In genomic region chr15:21730427-21731405, GRCh38 we compare ENCODE assay signal across 8 cellular contexts.
DNase-seq lines count a peak whose midpoint lies in the region; ATAC-seq and TF ChIP-seq lines count a peak whose summit lies in the region.
"Not testable (repeated sequence)": the region's sequence is repeated elsewhere in the genome, so short reads cannot be mapped to it uniquely, and the experiment has no call there.

No MANE protein-coding gene starts in this region.

- not testable (repeated sequence) for H3K4me1 Mint-ChIP-seq in activated CD8-positive, alpha-beta memory T cell treated with anti-CD3 and anti-CD28 coated beads, Interleukin-2, amount 10 ng/mL, durations not matched to agents 7 days and 5 days; stimulated activated naive CD8-positive, alpha-beta T cell treated with anti-CD3 and anti-CD28 coated beads, Interleukin-15, amount 100 ng/mL, for 72 hours

- not testable (repeated sequence) for H3K4me1 ChIP-seq in HCT116 (ENCODE audit: control insufficient read depth in 1 of 2, insufficient read depth in 2 of 2, low read length in 2 of 2)

- not testable (repeated sequence) for DNase-seq in HCT116 (ENCODE audit: low read depth, low spot score); activated CD8-positive, alpha-beta memory T cell treated with anti-CD3 and anti-CD28 coated beads, Interleukin-2, amount 10 ng/mL, durations not matched to agents 7 days and 5 days; left colon; stimulated activated naive CD8-positive, alpha-beta T cell treated with anti-CD3 and anti-CD28 coated beads, Interleukin-15, amount 100 ng/mL, for 72 hours

- not testable (repeated sequence) for H3K36me3 ChIP-seq in HCT116 (ENCODE audit: control insufficient read depth in 1 of 2, insufficient read depth in 2 of 2, low read length in 2 of 2)

- H3K36me3 Mint-ChIP-seq in activated CD8-positive, alpha-beta memory T cell treated with anti-CD3 and anti-CD28 coated beads, Interleukin-2, amount 10 ng/mL, durations not matched to agents 7 days and 5 days: not testable (repeated sequence)

- ATAC-seq in GM18861 (IDR thresholded peaks at IDR 0.05; ENCODE audit: unreplicated experiment): peak; percentile 50
- ATAC-seq in GM19463 (IDR thresholded peaks at IDR 0.05; ENCODE audit: unreplicated experiment): peak; percentile 72
- peak; percentile 55; the same call in 1 of the 2 replicates for ATAC-seq in HCT116
- ATAC-seq in HG03025 (IDR thresholded peaks at IDR 0.05; ENCODE audit: low FRiP score, unreplicated experiment): peak; percentile 72
- peak; percentile 82 for ATAC-seq in HG03439 (IDR thresholded peaks at IDR 0.05; ENCODE audit: unreplicated experiment)
- ATAC-seq in activated CD8-positive, alpha-beta memory T cell treated with anti-CD3 and anti-CD28 coated beads, Interleukin-2, amount 10 ng/mL, durations not matched to agents 7 days and 5 days: peak; percentile 86
- peak; percentile 48 for ATAC-seq in left colon
- ATAC-seq in stimulated activated naive CD8-positive, alpha-beta T cell treated with anti-CD3 and anti-CD28 coated beads, Interleukin-15, amount 100 ng/mL, for 72 hours: peak; percentile 85

- not testable (repeated sequence) for H3K9ac ChIP-seq in HCT116 (ENCODE audit: low read length)

- RAD21 ChIA-PET in HCT116 (lab: Charles Lee; ENCODE audit: low non-redundant PET in 1 of 2, low total read pairs in 2 of 2, uncharacterized antibody in 2 of 2, unreplicated experiment in 2 of 2): not testable (repeated sequence)

- H3K4me3 ChIP-seq in HCT116 (replicated peaks in 1 of 2; ENCODE audit: low read depth in 1 of 2, low read length in 2 of 2): not testable (repeated sequence)

- TF ChIP-seq RAD21 in HCT116 (IDR thresholded peaks at IDR 0.05; ENCODE audit: low read depth): not testable (repeated sequence)

- not testable (repeated sequence) for H3K27me3 Mint-ChIP-seq in activated CD8-positive, alpha-beta memory T cell treated with anti-CD3 and anti-CD28 coated beads, Interleukin-2, amount 10 ng/mL, durations not matched to agents 7 days and 5 days; stimulated activated naive CD8-positive, alpha-beta T cell treated with anti-CD3 and anti-CD28 coated beads, Interleukin-15, amount 100 ng/mL, for 72 hours

- POLR2A ChIA-PET in HCT116 (lab: Charles Lee): not testable (repeated sequence)

- not testable (repeated sequence) for H3K27ac Mint-ChIP-seq in activated CD8-positive, alpha-beta memory T cell treated with anti-CD3 and anti-CD28 coated beads, Interleukin-2, amount 10 ng/mL, durations not matched to agents 7 days and 5 days; stimulated activated naive CD8-positive, alpha-beta T cell treated with anti-CD3 and anti-CD28 coated beads, Interleukin-15, amount 100 ng/mL, for 72 hours

- not testable (repeated sequence) for TF ChIP-seq POLR2A in HCT116 (IDR thresholded peaks at IDR 0.05; ENCODE audit: borderline replicate concordance, extremely low read depth, insufficient read depth, insufficient read length)

- H3K9me2 ChIP-seq in HCT116 (ENCODE audit: insufficient read depth): not testable (repeated sequence)

- CTCF ChIA-PET in HCT116 (lab: Charles Lee); activated CD8-positive, alpha-beta memory T cell treated with anti-CD3 and anti-CD28 coated beads, Interleukin-2, amount 10 ng/mL, durations not matched to agents 7 days and 5 days (lab: Charles Lee): not testable (repeated sequence)

- not testable (repeated sequence) for H3K27ac ChIP-seq in HCT116 (ENCODE audit: low read depth, low read length)

- H3K9me3 ChIP-seq in HCT116 (ENCODE audit: control insufficient read depth in 1 of 2, insufficient read depth in 1 of 2, low read depth in 1 of 2, low read length in 2 of 2): not testable (repeated sequence)

- H3K4me2 ChIP-seq in HCT116 (ENCODE audit: low read length): not testable (repeated sequence)

- not testable (repeated sequence) for H2AFZ ChIP-seq in HCT116 (ENCODE audit: low read depth, low read length, poor library complexity, severe bottlenecking)

- BruUV-seq in HCT116 (replicated peaks; lab: Mats Ljungman, UMichigan): not testable (repeated sequence)

- not testable (repeated sequence) for H3K79me2 ChIP-seq in HCT116 (ENCODE audit: insufficient read depth, low read length)

- not testable (repeated sequence) for H3K27me3 ChIP-seq in HCT116 (ENCODE audit: insufficient read depth, low read length)

- not testable (repeated sequence) for H3K4me3 Mint-ChIP-seq in activated CD8-positive, alpha-beta memory T cell treated with anti-CD3 and anti-CD28 coated beads, Interleukin-2, amount 10 ng/mL, durations not matched to agents 7 days and 5 days; stimulated activated naive CD8-positive, alpha-beta T cell treated with anti-CD3 and anti-CD28 coated beads, Interleukin-15, amount 100 ng/mL, for 72 hours

- intact Hi-C loops in HCT116 (cut with micrococcal nuclease); left colon (cut with DNase I, micrococcal nuclease): not testable (repeated sequence)

- not testable (repeated sequence) for H3K9me3 Mint-ChIP-seq in activated CD8-positive, alpha-beta memory T cell treated with anti-CD3 and anti-CD28 coated beads, Interleukin-2, amount 10 ng/mL, durations not matched to agents 7 days and 5 days (ENCODE audit: low read depth); stimulated activated naive CD8-positive, alpha-beta T cell treated with anti-CD3 and anti-CD28 coated beads, Interleukin-15, amount 100 ng/mL, for 72 hours

- not testable (repeated sequence) for TF ChIP-seq CTCF in HCT116 (IDR thresholded peaks at IDR 0.05 in 2 of 3, conservative IDR thresholded peaks at IDR 0.05 in 1 of 3; ENCODE audit: borderline replicate concordance in 1 of 3, insufficient read depth in 1 of 3, low read depth in 2 of 3, low read length in 2 of 3)

- not testable (repeated sequence) for H4K20me1 ChIP-seq in HCT116 (ENCODE audit: insufficient read depth)
